ENCODE assay signal across 8 cellular contexts in genomic region chr15:44426975-44427755, GRCh38. TPM values are rescaled to one million over a fixed set of nuclear protein-coding genes. Genes with fewer than 3 reads are reported as not detected.
DNase-seq lines count a peak whose midpoint lies in the region; ATAC-seq and TF ChIP-seq lines count a peak whose summit lies in the region.

Gene CTDSPL2, plus strand, starts transcription at chr15:44427629. Its CDS starts 31,386 bp downstream, at chr15:44459015.

- peak; percentile 90 for ATAC-seq in GM21723 (IDR thresholded peaks at IDR 0.05; ENCODE audit: unreplicated experiment)

- H3K36me3 ChIP-seq in mucosa of stomach (ENCODE audit: control insufficient read depth, insufficient read depth, low read length): no peaks in the 10 kb centered on the region

- no peaks in the 10 kb centered on the region for H3K9me3 ChIP-seq in mucosa of stomach (ENCODE audit: control insufficient read depth, low read length)

- no peaks in the 10 kb centered on the region for H3K9me3 Mint-ChIP-seq in activated T-cell treated with anti-CD3 and anti-CD28 coated beads, Interleukin-2, amount 50 U/mL, for 24 hours

- H3K4me3 ChIP-seq in mucosa of stomach (ENCODE audit: low read length): peak within 1 kb of the TSS; percentile 94

- no peaks in the 10 kb centered on the region for H3K27me3 Mint-ChIP-seq in activated T-cell treated with anti-CD3 and anti-CD28 coated beads, Interleukin-2, amount 50 U/mL, for 24 hours

- no peaks in the 10 kb centered on the region for H3K27me3 ChIP-seq in mucosa of stomach (ENCODE audit: control insufficient read depth, insufficient read depth, low read length)

- peak within 1 kb of the TSS; percentile 100 for H3K27ac Mint-ChIP-seq in activated T-cell treated with anti-CD3 and anti-CD28 coated beads, Interleukin-2, amount 50 U/mL, for 24 hours

- peaks cover 46% of the 10 kb centered on the region for H3K4me1 Mint-ChIP-seq in activated T-cell treated with anti-CD3 and anti-CD28 coated beads, Interleukin-2, amount 50 U/mL, for 24 hours (ENCODE audit: low read depth)

- DNase-seq in DMS79 treated with DMSO at 0.1 percent for 48 hours (lab: John Stamatoyannopoulos, UW) (peak; percentile 84), KG1 (lab: John Stamatoyannopoulos, UW) (peak; percentile 97), erythroblast (lab: John Stamatoyannopoulos, UW) (peak; percentile 97)
- peak; percentile 95 for DNase-seq in activated T-cell treated with anti-CD3 and anti-CD28 coated beads, Interleukin-2, amount 50 U/mL, for 24 hours
- DNase-seq in stimulated activated CD8-positive, alpha-beta memory T cell treated with anti-CD3 and anti-CD28 coated beads, Interleukin-7, amount 100 ng/mL, for 1 hour (ENCODE audit: low read depth in 2 of 2): peak; percentile 89 to 90

- H3K36me3 Mint-ChIP-seq in activated T-cell treated with anti-CD3 and anti-CD28 coated beads, Interleukin-2, amount 50 U/mL, for 24 hours (ENCODE audit: low read depth): peaks cover 46% of the 10 kb centered on the region

- H3K9ac ChIP-seq in mucosa of stomach (ENCODE audit: low read length): peak within 1 kb of the TSS; percentile 78

- no peaks in the 10 kb centered on the region for H3K4me1 ChIP-seq in mucosa of stomach (ENCODE audit: control insufficient read depth, insufficient read depth, low read length)

- H3K4me3 Mint-ChIP-seq in activated T-cell treated with anti-CD3 and anti-CD28 coated beads, Interleukin-2, amount 50 U/mL, for 24 hours: peak within 1 kb of the TSS; percentile 95

- TF ChIP-seq POLR2A in erythroblast (IDR thresholded peaks at IDR 0.05; ENCODE audit: low read length): peak; percentile 96

TF ChIP-seq in PFSK-1, 5 proteins besides CTCF, POLR2A, EP300 and RAD21:
- TF ChIP-seq REST (IDR thresholded peaks at IDR 0.05; ENCODE audit: insufficient read depth in 1 of 2, low read depth in 2 of 2, low read length in 2 of 2) (0 out of 4 replicates have a peak, but pooled peaks have one; percentile 17 to 31), POLR2AphosphoS5 (IDR thresholded peaks at IDR 0.05; ENCODE audit: low read depth, low read length) (peak; percentile 43; the same call in 1 of the 2 replicates), SIN3A (IDR thresholded peaks at IDR 0.05; ENCODE audit: borderline replicate concordance, insufficient read depth, low read length) (no peak), FOXP2 (optimal IDR thresholded peaks at IDR 0.05; ENCODE audit: borderline replicate concordance, extremely low read depth, extremely low read length, insufficient read depth) (peak; percentile 66), TAF1 (IDR thresholded peaks at IDR 0.05; ENCODE audit: borderline replicate concordance, insufficient read depth, low read length) (no peak; the same call in 1 of the 2 replicates)

RNA-seq across cellular contexts. Expression of gene CTDSPL2, which starts in this region (rescaled TPM):
- 42.4 TPM for polyA plus RNA-seq in PFSK-1 (2012; ENCODE audit: insufficient read length, low read depth)

Comparison
In these comparisons a context has a peak if more than half of its experiments do, and no peak if none do; other contexts are left out.
1. Peak in every context shown above with its lines: DNase-seq, ATAC-seq and H3K4me3 ChIP-seq.